ENCODE assay signal across 1 cellular context in genomic region chr6:137104926-137105325, GRCh38.
TF ChIP-seq lines count a peak whose summit lies in the region.

No MANE protein-coding gene starts in this region.

TF ChIP-seq in GM12878, 131 proteins besides CTCF, POLR2A, EP300 and RAD21:
- TF ChIP-seq ZNF687 (IDR thresholded peaks at IDR 0.05) = peak; percentile 38; the same call in 1 of the 2 replicates
- TF ChIP-seq CUX1 (IDR thresholded peaks at IDR 0.05; ENCODE audit: insufficient replicate concordance, low read depth, low read length) = no peak
- TF ChIP-seq TCF7 (IDR thresholded peaks at IDR 0.05; ENCODE audit: borderline replicate concordance) = no peak
- no peak for TF ChIP-seq IRF3 (IDR thresholded peaks at IDR 0.05)
- no peak for TF ChIP-seq ZNF24 (IDR thresholded peaks at IDR 0.05)
- TF ChIP-seq ZNF592 (IDR thresholded peaks at IDR 0.05) = 0 out of 2 replicates have a peak, but pooled peaks have one; percentile 60
- 0 out of 2 replicates have a peak, but pooled peaks have one; percentile 15 for TF ChIP-seq DPF2 (IDR thresholded peaks at IDR 0.05)
- TF ChIP-seq ZBTB4 (CRISPR knock-in tag; IDR thresholded peaks at IDR 0.05) = peak; percentile 79
